8 cellular contexts compared by ENCODE assay signal in the genomic region with DNA sequence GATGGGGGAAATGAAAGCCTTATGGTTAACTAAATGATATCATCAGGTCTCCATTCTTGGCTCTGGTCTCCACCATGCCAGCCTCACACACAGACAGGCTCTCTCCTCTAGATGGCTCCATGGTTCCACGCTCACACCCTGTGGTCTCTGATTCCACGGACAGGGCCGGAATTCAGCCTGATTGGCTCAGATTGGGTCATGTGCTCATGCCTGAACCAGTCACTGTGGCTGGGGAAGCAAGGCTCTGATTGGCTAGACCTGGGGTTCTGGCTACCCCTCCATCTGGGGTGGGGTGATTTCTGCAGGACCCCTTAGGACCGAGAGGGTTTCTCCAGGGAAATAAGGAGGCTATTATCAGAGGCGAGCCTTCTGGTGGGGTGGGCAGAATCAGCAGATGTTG.
DNase-seq lines count a peak whose midpoint lies in the region; ATAC-seq and FAIRE-seq lines count a peak whose summit lies in the region.

No MANE protein-coding gene starts in this region.

- no peak for FAIRE-seq in GM19239 (lab: Jason Lieb, UNC)

- H2BK5ac ChIP-seq in mesenchymal stem cell (ENCODE audit: low read depth, low read length, poor library complexity, severe bottlenecking): no peak overlapping the region

- H3K27me3 ChIP-seq in mesenchymal stem cell (ENCODE audit: control insufficient read depth in 1 of 2, insufficient read depth in 1 of 2, low read length in 2 of 2): peaks cover 5 to 24% of the 10 kb centered on the region in 2 experiments

- peaks cover 4% of the 10 kb centered on the region for H3K4me1 ChIP-seq in mesenchymal stem cell (ENCODE audit: control insufficient read depth, insufficient read depth, low read depth, low read length)

- WGBS in mesenchymal stem cell: 62% methylated on average over 5 of the region's 5 CpGs

- DNase-seq in COLO829 (ENCODE audit: low spot score) (peak; percentile 51), GM19239 (ENCODE audit: insufficient read length, low spot score) (peak; percentile 32), NCI-H526 treated with DMSO at 0.1 percent for 48 hours (lab: John Stamatoyannopoulos, UW) (peak; percentile 16), dermis microvascular lymphatic vessel endothelial cell (ENCODE audit: low read depth in 2 of 2) (peak; percentile 31 to 75), mesenchymal stem cell (peak; percentile 52), GF-D8 (lab: John Stamatoyannopoulos, UW) (no peak)

- no peaks in the 10 kb centered on the region for H3K79me1 ChIP-seq in mesenchymal stem cell (replicated peaks; ENCODE audit: low read length, poor library complexity, severe bottlenecking)

- no peak overlapping the region for H4K8ac ChIP-seq in mesenchymal stem cell (ENCODE audit: low read length)

- no peak overlapping the region for H2BK15ac ChIP-seq in mesenchymal stem cell (ENCODE audit: low read depth, poor library complexity, severe bottlenecking)

- no peak overlapping the region for H2AFZ ChIP-seq in mesenchymal stem cell (ENCODE audit: low read depth, low read length)

- no peak overlapping the region for H3K14ac ChIP-seq in mesenchymal stem cell (ENCODE audit: low read length in 2 of 2)

- no peak for ATAC-seq in GM21447 (IDR thresholded peaks at IDR 0.05; ENCODE audit: unreplicated experiment)
- ATAC-seq in GM18873 (IDR thresholded peaks at IDR 0.05; ENCODE audit: low FRiP score, unreplicated experiment): no peak

- no peak overlapping the region for H2BK120ac ChIP-seq in mesenchymal stem cell (ENCODE audit: low read depth, low read length)

- H3K18ac ChIP-seq in mesenchymal stem cell (ENCODE audit: low read depth in 1 of 2, low read length in 2 of 2): no peak overlapping the region

- H3K4me2 ChIP-seq in mesenchymal stem cell (ENCODE audit: low read length, poor library complexity, severe bottlenecking): no peak overlapping the region

- no peak overlapping the region for H3K4me3 ChIP-seq in mesenchymal stem cell (ENCODE audit: insufficient read depth in 1 of 2, low read depth in 1 of 2, low read length in 2 of 2)

- no peak overlapping the region for H3K4ac ChIP-seq in mesenchymal stem cell (ENCODE audit: low read depth in 1 of 2, low read length in 2 of 2)

- H4K91ac ChIP-seq in mesenchymal stem cell (ENCODE audit: low read length): no peak overlapping the region

- no peaks in the 10 kb centered on the region for H3K36me3 ChIP-seq in mesenchymal stem cell (ENCODE audit: control insufficient read depth in 1 of 2, insufficient read depth in 2 of 2, low read depth in 1 of 2, low read length in 2 of 2)

- H3K9ac ChIP-seq in mesenchymal stem cell (ENCODE audit: low read length): no peak overlapping the region

- no peaks in the 10 kb centered on the region for H3K9me3 ChIP-seq in mesenchymal stem cell (ENCODE audit: control insufficient read depth, low read length)

- no peak overlapping the region for H2BK12ac ChIP-seq in mesenchymal stem cell (ENCODE audit: low read length in 2 of 2)

- no peak overlapping the region for H2AK5ac ChIP-seq in mesenchymal stem cell (ENCODE audit: low read length, severe bottlenecking)

- no peak overlapping the region for H3K23ac ChIP-seq in mesenchymal stem cell (ENCODE audit: low read length in 2 of 2)

- H3K27ac ChIP-seq in mesenchymal stem cell (ENCODE audit: low read length, poor library complexity, severe bottlenecking): no peak overlapping the region
